Comparison of ENCODE assay signal across 8 cellular contexts in genomic region chr1:156114101-156114918, GRCh38. TPM values are rescaled to one million over a fixed set of nuclear protein-coding genes. Genes with fewer than 3 reads are reported as not detected.
DNase-seq lines count a peak whose midpoint lies in the region; ATAC-seq, FAIRE-seq and TF ChIP-seq lines count a peak whose summit lies in the region.

Gene LMNA, plus strand, starts transcription at chr1:156114711. Its CDS starts 208 bp downstream, at chr1:156114919.

- H3K27ac ChIP-seq in K562 (ENCODE audit: extremely low read depth, low read depth, low read length): peak within 1 kb of the TSS; percentile 92

- BruUV-seq in K562 (replicated peaks; lab: Mats Ljungman, UMichigan): TSS peak; percentile 86

- peak; percentile 70 for ATAC-seq in HG02852 (IDR thresholded peaks at IDR 0.05; ENCODE audit: unreplicated experiment)
- ATAC-seq in K562: peak; percentile 91
- no peak for ATAC-seq in HG02763 (IDR thresholded peaks at IDR 0.05; ENCODE audit: unreplicated experiment)

- H3K4me1 ChIP-seq in K562 (replicated peaks in 1 of 2; ENCODE audit: control insufficient read depth in 2 of 2, insufficient read depth in 2 of 2, low read length in 2 of 2): peaks cover 24 to 41% of the 10 kb centered on the region in 2 experiments

- H3K4me3 ChIP-seq in GM12865 (ENCODE audit: low read depth, low read length) (peak within 1 kb of the TSS; percentile 92), K562 (peak within 1 kb of the TSS; percentile 73), skeletal muscle cell (ENCODE audit: low read depth, low read length) (peak within 1 kb of the TSS; percentile 100)

- peak within 1 kb of the TSS; percentile 98 for H3K4me2 ChIP-seq in K562 (ENCODE audit: insufficient read depth, low read length)

- TF ChIP-seq CTCF in GM12865 (IDR thresholded peaks at IDR 0.05; ENCODE audit: insufficient read depth, low read depth, low read length, missing control alignments) (no peak), K562 (IDR thresholded peaks at IDR 0.05 in 2 of 3, conservative IDR thresholded peaks at IDR 0.05 in 1 of 3; ENCODE audit: insufficient read depth in 2 of 3, low read depth in 1 of 3, low read length in 3 of 3) (0 out of 6 replicates have a peak, but pooled peaks of 1 of the 3 experiments have one; percentile 5)

- H4K20me1 ChIP-seq in K562 (replicated peaks; ENCODE audit: control insufficient read depth, insufficient read depth, low read length): peaks cover 9% of the 10 kb centered on the region

- TF ChIP-seq EP300 in K562 (IDR thresholded peaks at IDR 0.05; ENCODE audit: low read length): 0 out of 2 replicates have a peak, but pooled peaks have one; percentile 25

- H3K27me3 ChIP-seq in K562 (ENCODE audit: control insufficient read depth in 2 of 2, insufficient read depth in 2 of 2, low read length in 2 of 2): no peaks in the 10 kb centered on the region

- H3K9me3 ChIP-seq in K562 (replicated peaks; ENCODE audit: control insufficient read depth, insufficient read depth, low read depth, low read length): no peaks in the 10 kb centered on the region

- H3K9me1 ChIP-seq in K562 (ENCODE audit: control insufficient read depth, insufficient read depth, low read length): no peaks in the 10 kb centered on the region

- H3K36me3 ChIP-seq in K562 (ENCODE audit: control insufficient read depth, insufficient read depth, low read length): peaks cover 6% of the 10 kb centered on the region; the same call in 2 of the 3 replicates

- FAIRE-seq in TTC549 (lab: Jason Lieb, UNC) (peak; percentile 13), K562 (lab: Jason Lieb, UNC) (peak; percentile 79)

- peak within 1 kb of the TSS; percentile 96 for H2AFZ ChIP-seq in K562 (ENCODE audit: low read depth, low read length)

- CTCF ChIA-PET in K562 (lab: Yijun Ruan, JAX; ENCODE audit: low intra/inter-chr PET ratio): no interaction called here

- peak; percentile 87 for TF ChIP-seq POLR2A in K562 (conservative IDR thresholded peaks at IDR 0.05)

- H3K79me2 ChIP-seq in K562 (ENCODE audit: control insufficient read depth, insufficient read depth, low read length): peaks cover 47% of the 10 kb centered on the region

- DNase-seq in GM12865 (ENCODE audit: low read depth) (peak; percentile 81), NCI-H1930 (lab: John Stamatoyannopoulos, UW) (peak; percentile 34 to 58), K562 (ENCODE audit: extremely low read depth in 1 of 4, low spot score in 3 of 4) (peak; percentile 90 to 94 (median 92)), iPS DF 19.7 (ENCODE audit: low read depth, low spot score) (peak; percentile 77), skeletal muscle cell (ENCODE audit: low read depth) (peak; percentile 95)

- in situ Hi-C loops in K562 (cut with MboI): no loop called here

- no peak for TF ChIP-seq RAD21 in K562 (CRISPR knock-in tag; conservative IDR thresholded peaks at IDR 0.05 in 1 of 2, IDR thresholded peaks at IDR 0.05 in 1 of 2)

- POLR2A ChIA-PET in K562 (lab: Yijun Ruan, JAX): interaction anchor here (0.6 to 8.5 kb wide), 11 partner anchors 9 to 174 kb away, joined by 3 to 164 read pairs (median 5); partner anchors contain the start of gene PMF1

- 2% methylated on average over 27 of the region's 37 CpGs for WGBS in K562 (ENCODE audit: insufficient coverage, low coverage, missing lambda C conversion rate)

- intact Hi-C loops in K562 (cut with micrococcal nuclease): loop anchor here (1.0 to 5.0 kb wide), 2 partner anchors 9 to 393 kb away; no protein-coding TSS in a partner anchor

- peak within 1 kb of the TSS; percentile 83 to 99 for H3K9ac ChIP-seq in K562 (ENCODE audit: insufficient read depth in 1 of 2, low read depth in 2 of 2, low read length in 2 of 2)

TF ChIP-seq in K562, 482 proteins besides CTCF, POLR2A, EP300 and RAD21 (continues in another document):
- peak; percentile 92 for TF ChIP-seq RBFOX2 (IDR thresholded peaks at IDR 0.05; ENCODE audit: low read depth, low read length)
- no peak for TF ChIP-seq ARID4B (CRISPR knock-in tag; IDR thresholded peaks at IDR 0.05)
- TF ChIP-seq CBX3 (IDR thresholded peaks at IDR 0.05; ENCODE audit: borderline replicate concordance in 1 of 2, low read length in 2 of 2): peak in 1 of 2 experiments; percentile 15; a peak in 1 of 3 replicates
- no peak for TF ChIP-seq ZNF277 (CRISPR knock-in tag; IDR thresholded peaks at IDR 0.05; ENCODE audit: borderline replicate concordance)
- TF ChIP-seq RBM22 (IDR thresholded peaks at IDR 0.05; ENCODE audit: low read depth, low read length, poor library complexity, severe bottlenecking): peak; percentile 21
- no peak for TF ChIP-seq ZNF57 (CRISPR knock-in tag; IDR thresholded peaks at IDR 0.05)
- TF ChIP-seq HNRNPL (IDR thresholded peaks at IDR 0.05; ENCODE audit: low read depth, low read length): peak; percentile 56; the same call in 1 of the 2 replicates
- TF ChIP-seq BHLHE40 (IDR thresholded peaks at IDR 0.05; ENCODE audit: low read length): peak; percentile 53; the same call in 1 of the 2 replicates
- no peak for TF ChIP-seq TBL1XR1 (IDR thresholded peaks at IDR 0.05; ENCODE audit: low read length in 2 of 2)
- TF ChIP-seq E2F1 (CRISPR knock-in tag; IDR thresholded peaks at IDR 0.05): peak; percentile 83; the same call in 1 of the 2 replicates
- TF ChIP-seq MTA1 (IDR thresholded peaks at IDR 0.05; ENCODE audit: borderline replicate concordance): peak; percentile 73

RNA-seq across cellular contexts. Expression of gene LMNA, which starts in this region (rescaled TPM):
- total RNA-seq in K562 (2011; cell fraction: chromatin; rRNA removed; ENCODE audit: low replicate concordance): 84.8 and 209 TPM in 2 replicates
- total RNA-seq in K562 (2011; cell fraction: nucleolus; rRNA removed): 154 and 172 TPM in 2 replicates
- total RNA-seq in K562 (2011; cell fraction: nucleoplasm; rRNA removed): 95.4 and 117 TPM in 2 replicates
- 250 and 267 TPM in 2 replicates for total RNA-seq in K562 (2014; rRNA removed)
- total RNA-seq in K562 (2014; rRNA removed; fragmentation: Illumina TruSeq; extraction: Trizol): 41.3 and 44.0 TPM in 2 replicates
- 89.1 and 97.7 TPM in 2 replicates for total RNA-seq in K562 (2015; rRNA removed; fragmentation: Illumina TruSeq; extraction: Trizol)
- total RNA-seq in K562 (2021): 347 and 354 TPM in 2 replicates
- 88.2 and 129 TPM in 2 replicates for polyA plus RNA-seq in K562 (2011; rRNA removed)
- polyA plus RNA-seq in K562 (2011; cell fraction: cytosol; rRNA removed): 116 and 274 TPM in 2 replicates
- 154 and 164 TPM in 2 replicates for polyA plus RNA-seq in K562 (2011; cell fraction: nucleus; rRNA removed)
- 193 TPM in 2 replicates for polyA plus RNA-seq in K562 (2012)
- polyA plus RNA-seq in K562 (2014; fragmentation: Illumina TruSeq; extraction: Trizol): 77.1 and 104 TPM in 2 replicates
- 1 to 10 TPM in 1 of 2 experiments, under 1 TPM in 1; 1.00 to 4.5 TPM for polyA plus RNA-seq in K562 (2014; fragmentation: Nextera tagmentation; extraction: Ambion mirVana)
- polyA plus RNA-seq in K562 (2014; rRNA removed): 123 and 166 TPM in 2 replicates
- polyA minus RNA-seq in K562 (2011; rRNA and poly(A)+ RNA removed): 104 and 109 TPM in 2 replicates
- polyA minus RNA-seq in K562 (2011; cell fraction: cytosol; rRNA and poly(A)+ RNA removed): 151 and 176 TPM in 2 replicates
- polyA minus RNA-seq in K562 (2011; cell fraction: nucleus; rRNA and poly(A)+ RNA removed): 47.4 and 69.6 TPM in 2 replicates
